Comparison of ENCODE assay signal across 8 cellular contexts in the genomic region with DNA sequence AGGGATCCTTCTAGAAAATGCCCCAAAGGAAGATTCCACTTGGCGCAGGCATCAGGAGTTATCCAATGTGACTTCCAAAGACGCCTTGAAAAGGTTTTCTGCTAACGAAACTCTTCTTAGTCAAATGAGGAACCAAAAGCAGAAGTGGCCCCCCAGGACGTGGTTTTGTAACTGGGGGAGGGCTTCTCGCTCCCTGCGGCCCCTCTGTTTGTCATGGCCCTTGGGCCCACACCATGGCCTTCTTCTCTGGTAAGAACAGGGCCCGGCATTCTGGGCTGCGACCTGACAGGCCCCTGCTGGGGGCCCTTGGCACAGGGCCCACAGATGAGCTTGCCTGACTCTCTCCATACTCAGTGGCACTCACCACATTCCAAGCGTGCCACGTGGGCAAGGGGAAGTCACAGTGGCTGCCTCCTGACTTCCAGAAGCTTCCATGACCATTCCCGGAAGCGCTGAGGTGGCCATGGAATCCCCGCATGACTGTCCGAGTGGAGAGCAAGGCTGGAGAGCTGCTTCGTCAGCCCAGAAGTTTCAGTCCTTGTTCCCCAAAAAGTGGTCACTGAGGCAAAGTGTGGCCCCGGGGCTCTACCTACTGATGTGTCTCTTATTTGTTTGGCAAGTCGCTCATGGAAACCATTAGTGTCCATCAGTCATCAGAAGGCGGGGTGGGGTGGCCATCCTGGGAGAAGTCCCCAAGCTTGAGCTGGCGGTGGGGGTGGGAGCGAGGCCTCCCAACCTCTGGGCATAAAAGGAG. TPM values are rescaled to one million over a fixed set of nuclear protein-coding genes. Genes with fewer than 3 reads are reported as not detected.
DNase-seq lines count a peak whose midpoint lies in the region; ATAC-seq, FAIRE-seq and TF ChIP-seq lines count a peak whose summit lies in the region.

No MANE protein-coding gene starts in this region.

- H3K36me3 ChIP-seq in PC-9 (ENCODE audit: low read depth): no peaks in the 10 kb centered on the region
- H3K36me3 ChIP-seq in pancreas: no peaks in the 10 kb centered on the region
- no peaks in the 10 kb centered on the region for H3K36me3 ChIP-seq in H7 (replicated peaks; ENCODE audit: control insufficient read depth, insufficient read depth, low read length)

- DNase-seq in PC-9: no peak
- DNase-seq in erythroblast (lab: John Stamatoyannopoulos, UW): peak; percentile 51 to 56
- DNase-seq in pancreas: peak in 3 of 6 donors; percentile 33 to 62 (median 56)
- no peak for DNase-seq in H7
- no peak for DNase-seq in G401 (ENCODE audit: low spot score)

- CTCF ChIA-PET in PC-9 (lab: Charles Lee): no interaction called here

- no peak for FAIRE-seq in pancreas (lab: Jason Lieb, UNC)

- in situ Hi-C loops in GM18951 (cut with MboI; ENCODE audit: low sequenced_read_pairs, unreplicated experiment) (no loop called here), G401 (cut with HindIII; ENCODE audit: low sequenced_read_pairs) (no loop called here)

- H3K27me3 ChIP-seq in PC-9 (ENCODE audit: insufficient read depth, low read depth): no peaks in the 10 kb centered on the region
- no peaks in the 10 kb centered on the region for H3K27me3 ChIP-seq in pancreas
- peaks cover 19% of the 10 kb centered on the region; the same call in 1 of the 2 replicates for H3K27me3 ChIP-seq in H7 (ENCODE audit: control insufficient read depth, insufficient read depth, low read length)

- intact Hi-C loops in PC-9 (cut with micrococcal nuclease; ENCODE audit: unreplicated experiment): no loop called here
- intact Hi-C loops in pancreas (cut with DNase I): no loop called here

- H3F3A ChIP-seq in PC-9 (ENCODE audit: insufficient read depth, low read depth): peaks cover 32% of the 10 kb centered on the region

- BruUV-seq in PC-9 (replicated peaks; lab: Mats Ljungman, UMichigan): TSS peak; percentile 76

- H3K79me2 ChIP-seq in PC-9 (ENCODE audit: low read depth): peaks cover 19% of the 10 kb centered on the region

- WGBS in pancreas, 2 donors: 89 to 91% methylated on average over 20 of the region's 20 CpGs

- H3K4me3 ChIP-seq in PC-9 (peak overlapping the region; percentile 88; the same call in 1 of the 2 replicates), pancreas (peak overlapping the region in 2 of 4 donors; percentile 84 to 92), H7 (ENCODE audit: insufficient read depth, low read depth, low read length) (no peak overlapping the region)

- TF ChIP-seq POLR2A in GM18951 (IDR thresholded peaks at IDR 0.05; ENCODE audit: extremely low read depth, insufficient read depth, insufficient read length): peak; percentile 39
- no peak for TF ChIP-seq POLR2A in erythroblast (IDR thresholded peaks at IDR 0.05; ENCODE audit: low read length)

- H3K9me2 ChIP-seq in PC-9 (ENCODE audit: insufficient read depth): no peaks in the 10 kb centered on the region

- H2AFZ ChIP-seq in PC-9: no peak overlapping the region; the same call in 1 of the 2 replicates

- ATAC-seq in HG02678 (IDR thresholded peaks at IDR 0.05; ENCODE audit: unreplicated experiment) (peak; percentile 28), pancreas (peak in 2 of 4 donors; percentile 5), GM18873 (IDR thresholded peaks at IDR 0.05; ENCODE audit: low FRiP score, unreplicated experiment) (no peak)

- H3K27ac ChIP-seq in PC-9 (no peak overlapping the region), pancreas (peak overlapping the region in 3 of 4 donors; percentile 31 to 84 (median 74))

- peaks cover 54% of the 10 kb centered on the region for H3K4me1 ChIP-seq in PC-9 (replicated peaks; ENCODE audit: insufficient read depth)
- H3K4me1 ChIP-seq in pancreas: peaks cover 5 to 12% (median 11%) of the 10 kb centered on the region in 3 donors

- no peak for TF ChIP-seq CTCF in PC-9 (conservative IDR thresholded peaks at IDR 0.05)
- TF ChIP-seq CTCF in pancreas (IDR thresholded peaks at IDR 0.05): no peak

- no peaks in the 10 kb centered on the region for H3K9me3 ChIP-seq in PC-9 (ENCODE audit: insufficient read depth, low read depth)
- H3K9me3 ChIP-seq in pancreas: no peaks in the 10 kb centered on the region

- peak overlapping the region; percentile 94 for H3K4me2 ChIP-seq in PC-9

- POLR2A ChIA-PET in PC-9 (lab: Charles Lee; ENCODE audit: unreplicated experiment): no interaction called here

- H4K20me1 ChIP-seq in PC-9 (ENCODE audit: insufficient read depth): peaks cover 6% of the 10 kb centered on the region; the same call in 1 of the 2 replicates

RNA-seq across cellular contexts. Expression of a gene that starts 0.9 kb away (rescaled TPM):
- total RNA-seq in PC-9 (2021): 184 and 194 TPM in 2 replicates
- total RNA-seq in pancreas: 100 to 1,000 TPM in 1 of 6 donors, 10 to 100 TPM in 5; 33.7 to 107 (median 43.4) TPM
- polyA plus RNA-seq in pancreas: 10 to 100 TPM; 51.3 to 88.2 TPM
- total RNA-seq in H7 (2014; rRNA removed; shearing (Covaris generic)): 12.9 and 19.7 TPM in 2 replicates
- total RNA-seq in G401 (2014; rRNA removed; shearing (Covaris generic)): not detected in 2 replicates

RNA-seq across cellular contexts. Expression of a gene that starts 11.3 kb away (rescaled TPM):
- total RNA-seq in PC-9 (2021) (0.18 and 0.35 TPM in 2 replicates), pancreas (under 1 TPM in 5 of 6 donors, not detected in 1; 0.04 to 0.21 (median 0.09) TPM)
- polyA plus RNA-seq in pancreas: 1 to 10 TPM in 1 of 2 donors, under 1 TPM in 1; 0.15 to 1.2 TPM
- total RNA-seq in H7 (2014; rRNA removed; shearing (Covaris generic)): not detected in 2 replicates
- total RNA-seq in G401 (2014; rRNA removed; shearing (Covaris generic)): not detected in 2 replicates

RNA-seq across cellular contexts. Expression of a gene that starts 24.2 kb away (rescaled TPM):
- total RNA-seq in PC-9 (2021) (76.3 and 84.8 TPM in 2 replicates), pancreas (10 to 100 TPM; 11.2 to 28.2 (median 21.7) TPM)
- 10 to 100 TPM; 25.5 to 38.0 TPM for polyA plus RNA-seq in pancreas
- total RNA-seq in H7 (2014; rRNA removed; shearing (Covaris generic)): 14.3 and 16.4 TPM in 2 replicates
- 35.4 and 51.3 TPM in 2 replicates for total RNA-seq in G401 (2014; rRNA removed; shearing (Covaris generic))

RNA-seq across cellular contexts. Expression of a gene that starts 26.9 kb away (rescaled TPM):
- 122 and 130 TPM in 2 replicates for total RNA-seq in PC-9 (2021)
- 10 to 100 TPM; 17.3 to 42.3 (median 25.2) TPM for total RNA-seq in pancreas
- polyA plus RNA-seq in pancreas: 10 to 100 TPM; 41.7 to 66.4 TPM
- 36.8 and 39.8 TPM in 2 replicates for total RNA-seq in H7 (2014; rRNA removed; shearing (Covaris generic))
- total RNA-seq in G401 (2014; rRNA removed; shearing (Covaris generic)): 58.0 and 58.9 TPM in 2 replicates

RNA-seq across cellular contexts. Expression of a gene that starts 34.7 kb away (rescaled TPM):
- total RNA-seq in PC-9 (2021) (106 and 137 TPM in 2 replicates), pancreas (10 to 100 TPM; 12.6 to 23.2 (median 18.9) TPM)
- 10 to 100 TPM in 1 of 2 donors, 1 to 10 TPM in 1; 8.4 to 24.9 TPM for polyA plus RNA-seq in pancreas
- total RNA-seq in H7 (2014; rRNA removed; shearing (Covaris generic)): 29.5 and 36.3 TPM in 2 replicates
- total RNA-seq in G401 (2014; rRNA removed; shearing (Covaris generic)): 49.6 and 76.2 TPM in 2 replicates

Comparison
In these comparisons a context has a peak if more than half of its experiments do, and no peak if none do; other contexts are left out.
1. DNase-seq: peak in erythroblast (2 of 2); none in PC-9 (0 of 2), H7 (single experiment) and G401 (single experiment).
2. RNA of a gene that starts 0.9 kb away (total RNA-seq): 184 to 194 TPM in PC-9, 33.7 to 107 TPM in pancreas and 12.9 to 19.7 TPM in H7; not detected in G401; every median in the first group is over 10 times any median in the second.